Comparison of ENCODE assay signal across 22 cellular contexts in genomic region chr1:49045371-49045770, GRCh38.
"Had no signal": no experiment of that assay in that cellular context is flagged by ENCODE, and none has a peak within 500 bp of the region (broad histone marks: within the 10 kb centered on the region; RNA-seq: fewer than 3 reads in every experiment).

No MANE protein-coding gene starts in this region.

- DNase-seq: activated CD4-positive, alpha-beta memory T cell treated with anti-CD3 and anti-CD28 coated beads, Interleukin-2, amount 10 ng/mL, durations not matched to agents 7 days and 5 days; activated CD4-positive, alpha-beta T cell treated with anti-CD3 and anti-CD28 coated beads for 36 hours; activated CD4-positive, alpha-beta T cell treated with anti-CD3 and anti-CD28 coated beads, Interleukin-2, amount 10 ng/mL, durations not matched to agents 7 days and 5 days; activated CD4-positive, alpha-beta T cell treated with anti-CD3 and anti-CD28 coated beads, Interleukin-2, amount 50 U/mL, for 4 hours; activated CD4-positive, CD25-positive, alpha-beta regulatory T cell; activated CD4-positive, CD25-positive, alpha-beta regulatory T cell treated with anti-CD3 and anti-CD28 coated beads, Interleukin-2, amount 50 U/mL, for 72 hours; activated CD8-positive, alpha-beta memory T cell treated with anti-CD3 and anti-CD28 coated beads, Interleukin-2, amount 50 U/mL, for 48 hours; activated gamma-delta T cell; activated naive CD4-positive, alpha-beta T cell; activated naive CD4-positive, alpha-beta T cell treated with anti-CD3 and anti-CD28 coated beads, Interleukin-2, amount 10 ng/mL, durations not matched to agents 7 days and 5 days; activated naive CD8-positive, alpha-beta T cell treated with anti-CD3 and anti-CD28 coated beads, Interleukin-2, amount 10 ng/mL, durations not matched to agents 7 days and 5 days; activated T-cell treated with anti-CD3 and anti-CD28 coated beads for 4 hours; activated T-cell treated with anti-CD3 and anti-CD28 coated beads, Interleukin-2, amount 50 U/mL, for 24 hours; activated T-cell treated with anti-CD3 and anti-CD28 coated beads, Interleukin-2, amount 50 U/mL, for 72 hours; central memory CD4-positive, alpha-beta T cell; cerebellar nuclear complex; colonic mucosa; effector CD8-positive, alpha-beta T cell; esophagus squamous epithelium; head of caudate nucleus; T-helper 2 cell had no signal

- ATAC-seq: activated CD4-positive, alpha-beta T cell treated with anti-CD3 and anti-CD28 coated beads for 36 hours; activated naive CD4-positive, alpha-beta T cell treated with anti-CD3 and anti-CD28 coated beads, Interleukin-2, amount 50 U/mL, for 72 hours; activated T-cell treated with anti-CD3 and anti-CD28 coated beads, Interleukin-2, amount 50 U/mL, for 72 hours had no signal
